In the genomic region with DNA sequence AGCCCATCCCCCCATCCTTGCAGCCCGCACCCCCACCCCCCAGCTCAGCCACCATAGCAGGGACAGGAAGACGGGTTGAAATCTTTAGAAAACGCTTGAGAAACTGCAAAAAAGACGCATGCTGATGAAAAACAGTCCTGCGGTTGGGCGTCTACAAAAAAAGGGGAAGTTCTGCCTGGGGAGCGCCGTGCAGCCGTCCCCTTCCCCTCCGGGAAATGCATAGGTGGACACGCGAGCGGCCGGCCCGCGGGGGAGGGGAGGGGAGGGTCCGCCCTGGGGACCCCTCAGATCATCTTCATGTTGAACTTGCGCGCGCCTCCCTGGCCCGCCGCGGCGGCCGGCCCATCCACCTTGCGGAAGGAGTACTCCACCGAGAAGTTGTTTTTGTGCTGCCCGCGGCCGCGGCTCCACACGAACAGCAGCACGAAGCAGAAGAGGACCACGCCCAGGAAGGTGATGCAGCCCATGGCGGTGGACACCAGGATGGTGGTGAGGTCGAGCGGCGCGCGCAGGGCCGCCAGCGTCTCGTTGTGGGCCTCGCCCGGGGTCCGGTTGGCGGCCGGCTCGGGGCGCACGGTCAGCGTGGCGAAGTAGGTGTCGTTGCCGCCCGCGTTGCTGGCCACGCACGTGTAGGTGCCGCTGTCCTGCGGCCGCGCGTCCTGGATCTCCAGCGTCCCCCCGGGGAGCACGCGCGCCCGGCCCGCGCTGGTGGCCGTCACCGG, we compare ENCODE assay signal across 1 cellular context.
TF ChIP-seq lines count a peak whose summit lies in the region.

No MANE protein-coding gene starts in this region.

TF ChIP-seq in GM12878, 131 proteins besides CTCF, POLR2A, EP300 and RAD21 (continues in another document):
- TF ChIP-seq, protein P1, sequence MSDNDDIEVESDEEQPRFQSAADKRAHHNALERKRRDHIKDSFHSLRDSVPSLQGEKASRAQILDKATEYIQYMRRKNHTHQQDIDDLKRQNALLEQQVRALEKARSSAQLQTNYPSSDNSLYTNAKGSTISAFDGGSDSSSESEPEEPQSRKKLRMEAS (IDR thresholded peaks at IDR 0.05; ENCODE audit: low read depth, low read length), result peak; percentile 11
- TF ChIP-seq KDM1A (IDR thresholded peaks at IDR 0.05; ENCODE audit: borderline replicate concordance), result no peak
- no peak; the same call in 1 of the 2 replicates for TF ChIP-seq BCL11A (IDR thresholded peaks at IDR 0.05; ENCODE audit: low read depth, low read length)
- TF ChIP-seq DPF2 (IDR thresholded peaks at IDR 0.05), result peak; percentile 72
- TF ChIP-seq, protein P2, sequence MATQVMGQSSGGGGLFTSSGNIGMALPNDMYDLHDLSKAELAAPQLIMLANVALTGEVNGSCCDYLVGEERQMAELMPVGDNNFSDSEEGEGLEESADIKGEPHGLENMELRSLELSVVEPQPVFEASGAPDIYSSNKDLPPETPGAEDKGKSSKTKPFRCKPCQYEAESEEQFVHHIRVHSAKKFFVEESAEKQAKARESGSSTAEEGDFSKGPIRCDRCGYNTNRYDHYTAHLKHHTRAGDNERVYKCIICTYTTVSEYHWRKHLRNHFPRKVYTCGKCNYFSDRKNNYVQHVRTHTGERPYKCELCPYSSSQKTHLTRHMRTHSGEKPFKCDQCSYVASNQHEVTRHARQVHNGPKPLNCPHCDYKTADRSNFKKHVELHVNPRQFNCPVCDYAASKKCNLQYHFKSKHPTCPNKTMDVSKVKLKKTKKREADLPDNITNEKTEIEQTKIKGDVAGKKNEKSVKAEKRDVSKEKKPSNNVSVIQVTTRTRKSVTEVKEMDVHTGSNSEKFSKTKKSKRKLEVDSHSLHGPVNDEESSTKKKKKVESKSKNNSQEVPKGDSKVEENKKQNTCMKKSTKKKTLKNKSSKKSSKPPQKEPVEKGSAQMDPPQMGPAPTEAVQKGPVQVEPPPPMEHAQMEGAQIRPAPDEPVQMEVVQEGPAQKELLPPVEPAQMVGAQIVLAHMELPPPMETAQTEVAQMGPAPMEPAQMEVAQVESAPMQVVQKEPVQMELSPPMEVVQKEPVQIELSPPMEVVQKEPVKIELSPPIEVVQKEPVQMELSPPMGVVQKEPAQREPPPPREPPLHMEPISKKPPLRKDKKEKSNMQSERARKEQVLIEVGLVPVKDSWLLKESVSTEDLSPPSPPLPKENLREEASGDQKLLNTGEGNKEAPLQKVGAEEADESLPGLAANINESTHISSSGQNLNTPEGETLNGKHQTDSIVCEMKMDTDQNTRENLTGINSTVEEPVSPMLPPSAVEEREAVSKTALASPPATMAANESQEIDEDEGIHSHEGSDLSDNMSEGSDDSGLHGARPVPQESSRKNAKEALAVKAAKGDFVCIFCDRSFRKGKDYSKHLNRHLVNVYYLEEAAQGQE (IDR thresholded peaks at IDR 0.05; ENCODE audit: low read depth, low read length), result no peak
- no peak for TF ChIP-seq ZNF217 (IDR thresholded peaks at IDR 0.05)
- no peak for TF ChIP-seq MTA3 (IDR thresholded peaks at IDR 0.05; ENCODE audit: borderline replicate concordance, low read length)
- no peak for TF ChIP-seq ZNF274 (IDR thresholded peaks at IDR 0.05; ENCODE audit: insufficient read depth, insufficient read length)
- TF ChIP-seq ZNF207 (IDR thresholded peaks at IDR 0.05; ENCODE audit: borderline replicate concordance), result peak; percentile 11; the same call in 1 of the 2 replicates
- peak; percentile 59; the same call in 1 of the 2 replicates for TF ChIP-seq JUNB (IDR thresholded peaks at IDR 0.05)
- peak; percentile 11; the same call in 1 of the 2 replicates for TF ChIP-seq ZNF384 (IDR thresholded peaks at IDR 0.05; ENCODE audit: borderline replicate concordance, low read depth, low read length)
- no peak for TF ChIP-seq WRNIP1 (IDR thresholded peaks at IDR 0.05; ENCODE audit: borderline replicate concordance, low read depth, low read length)
- TF ChIP-seq, protein P3, sequence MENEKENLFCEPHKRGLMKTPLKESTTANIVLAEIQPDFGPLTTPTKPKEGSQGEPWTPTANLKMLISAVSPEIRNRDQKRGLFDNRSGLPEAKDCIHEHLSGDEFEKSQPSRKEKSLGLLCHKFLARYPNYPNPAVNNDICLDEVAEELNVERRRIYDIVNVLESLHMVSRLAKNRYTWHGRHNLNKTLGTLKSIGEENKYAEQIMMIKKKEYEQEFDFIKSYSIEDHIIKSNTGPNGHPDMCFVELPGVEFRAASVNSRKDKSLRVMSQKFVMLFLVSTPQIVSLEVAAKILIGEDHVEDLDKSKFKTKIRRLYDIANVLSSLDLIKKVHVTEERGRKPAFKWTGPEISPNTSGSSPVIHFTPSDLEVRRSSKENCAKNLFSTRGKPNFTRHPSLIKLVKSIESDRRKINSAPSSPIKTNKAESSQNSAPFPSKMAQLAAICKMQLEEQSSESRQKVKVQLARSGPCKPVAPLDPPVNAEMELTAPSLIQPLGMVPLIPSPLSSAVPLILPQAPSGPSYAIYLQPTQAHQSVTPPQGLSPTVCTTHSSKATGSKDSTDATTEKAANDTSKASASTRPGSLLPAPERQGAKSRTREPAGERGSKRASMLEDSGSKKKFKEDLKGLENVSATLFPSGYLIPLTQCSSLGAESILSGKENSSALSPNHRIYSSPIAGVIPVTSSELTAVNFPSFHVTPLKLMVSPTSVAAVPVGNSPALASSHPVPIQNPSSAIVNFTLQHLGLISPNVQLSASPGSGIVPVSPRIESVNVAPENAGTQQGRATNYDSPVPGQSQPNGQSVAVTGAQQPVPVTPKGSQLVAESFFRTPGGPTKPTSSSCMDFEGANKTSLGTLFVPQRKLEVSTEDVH (IDR thresholded peaks at IDR 0.05; ENCODE audit: low read depth, partially characterized antibody), result no peak
- TF ChIP-seq MXI1 (IDR thresholded peaks at IDR 0.05; ENCODE audit: low read depth, low read length), result peak; percentile 18; the same call in 1 of the 2 replicates
- no peak for TF ChIP-seq IRF4 (IDR thresholded peaks at IDR 0.05; ENCODE audit: low read depth, low read length)
- no peak; the same call in 1 of the 2 replicates for TF ChIP-seq CHD2 (IDR thresholded peaks at IDR 0.05; ENCODE audit: borderline replicate concordance, low read depth, low read length)
- peak; percentile 64; the same call in 1 of the 2 replicates for TF ChIP-seq TBL1XR1 (IDR thresholded peaks at IDR 0.05; ENCODE audit: low read depth, low read length)
- 0 out of 2 replicates have a peak, but pooled peaks have one; percentile 10 for TF ChIP-seq MTA2 (IDR thresholded peaks at IDR 0.05; ENCODE audit: low read depth)
- TF ChIP-seq NRF1 (conservative IDR thresholded peaks at IDR 0.05; ENCODE audit: low read depth, low read length), result no peak
- no peak for TF ChIP-seq POLR2AphosphoS5 (IDR thresholded peaks at IDR 0.05; ENCODE audit: low read length)
- no peak for TF ChIP-seq MYB (IDR thresholded peaks at IDR 0.05; ENCODE audit: borderline replicate concordance, low read depth, low read length)
- TF ChIP-seq CREB1 (IDR thresholded peaks at IDR 0.05; ENCODE audit: low read depth), result peak; percentile 55; the same call in 1 of the 2 replicates
- peak; percentile 92 for TF ChIP-seq RUNX3 (IDR thresholded peaks at IDR 0.05; ENCODE audit: low read length)
- TF ChIP-seq, protein P4, sequence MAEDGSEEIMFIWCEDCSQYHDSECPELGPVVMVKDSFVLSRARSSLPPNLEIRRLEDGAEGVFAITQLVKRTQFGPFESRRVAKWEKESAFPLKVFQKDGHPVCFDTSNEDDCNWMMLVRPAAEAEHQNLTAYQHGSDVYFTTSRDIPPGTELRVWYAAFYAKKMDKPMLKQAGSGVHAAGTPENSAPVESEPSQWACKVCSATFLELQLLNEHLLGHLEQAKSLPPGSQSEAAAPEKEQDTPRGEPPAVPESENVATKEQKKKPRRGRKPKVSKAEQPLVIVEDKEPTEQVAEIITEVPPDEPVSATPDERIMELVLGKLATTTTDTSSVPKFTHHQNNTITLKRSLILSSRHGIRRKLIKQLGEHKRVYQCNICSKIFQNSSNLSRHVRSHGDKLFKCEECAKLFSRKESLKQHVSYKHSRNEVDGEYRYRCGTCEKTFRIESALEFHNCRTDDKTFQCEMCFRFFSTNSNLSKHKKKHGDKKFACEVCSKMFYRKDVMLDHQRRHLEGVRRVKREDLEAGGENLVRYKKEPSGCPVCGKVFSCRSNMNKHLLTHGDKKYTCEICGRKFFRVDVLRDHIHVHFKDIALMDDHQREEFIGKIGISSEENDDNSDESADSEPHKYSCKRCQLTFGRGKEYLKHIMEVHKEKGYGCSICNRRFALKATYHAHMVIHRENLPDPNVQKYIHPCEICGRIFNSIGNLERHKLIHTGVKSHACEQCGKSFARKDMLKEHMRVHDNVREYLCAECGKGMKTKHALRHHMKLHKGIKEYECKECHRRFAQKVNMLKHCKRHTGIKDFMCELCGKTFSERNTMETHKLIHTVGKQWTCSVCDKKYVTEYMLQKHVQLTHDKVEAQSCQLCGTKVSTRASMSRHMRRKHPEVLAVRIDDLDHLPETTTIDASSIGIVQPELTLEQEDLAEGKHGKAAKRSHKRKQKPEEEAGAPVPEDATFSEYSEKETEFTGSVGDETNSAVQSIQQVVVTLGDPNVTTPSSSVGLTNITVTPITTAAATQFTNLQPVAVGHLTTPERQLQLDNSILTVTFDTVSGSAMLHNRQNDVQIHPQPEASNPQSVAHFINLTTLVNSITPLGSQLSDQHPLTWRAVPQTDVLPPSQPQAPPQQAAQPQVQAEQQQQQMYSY (CRISPR knock-in tag; IDR thresholded peaks at IDR 0.05), result no peak
- TF ChIP-seq, protein P5, sequence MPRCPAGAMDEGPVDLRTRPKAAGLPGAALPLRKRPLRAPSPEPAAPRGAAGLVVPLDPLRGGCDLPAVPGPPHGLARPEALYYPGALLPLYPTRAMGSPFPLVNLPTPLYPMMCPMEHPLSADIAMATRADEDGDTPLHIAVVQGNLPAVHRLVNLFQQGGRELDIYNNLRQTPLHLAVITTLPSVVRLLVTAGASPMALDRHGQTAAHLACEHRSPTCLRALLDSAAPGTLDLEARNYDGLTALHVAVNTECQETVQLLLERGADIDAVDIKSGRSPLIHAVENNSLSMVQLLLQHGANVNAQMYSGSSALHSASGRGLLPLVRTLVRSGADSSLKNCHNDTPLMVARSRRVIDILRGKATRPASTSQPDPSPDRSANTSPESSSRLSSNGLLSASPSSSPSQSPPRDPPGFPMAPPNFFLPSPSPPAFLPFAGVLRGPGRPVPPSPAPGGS (IDR thresholded peaks at IDR 0.05; ENCODE audit: borderline replicate concordance, insufficient read depth, low read depth, low read length, poor library complexity, severe bottlenecking), result peak; percentile 63
- 0 out of 2 replicates have a peak, but pooled peaks have one; percentile 27 for TF ChIP-seq NBN (IDR thresholded peaks at IDR 0.05)
- no peak for TF ChIP-seq HCFC1 (IDR thresholded peaks at IDR 0.05; ENCODE audit: low read length)
- TF ChIP-seq HDAC2 (IDR thresholded peaks at IDR 0.05), result 0 out of 2 replicates have a peak, but pooled peaks have one; percentile 37
- no peak for TF ChIP-seq YBX1 (IDR thresholded peaks at IDR 0.05)
- TF ChIP-seq KLF5 (IDR thresholded peaks at IDR 0.05; ENCODE audit: partially characterized antibody), result no peak
- peak in 1 of 2 experiments; percentile 52; a peak in 1 of 4 replicates for TF ChIP-seq ETV6 (conservative IDR thresholded peaks at IDR 0.05 in 1 of 2, IDR thresholded peaks at IDR 0.05 in 1 of 2; ENCODE audit: borderline replicate concordance in 1 of 2, low read depth in 1 of 2)
- no peak; a peak in 1 of 3 replicates for TF ChIP-seq EGR1 (IDR thresholded peaks at IDR 0.05; ENCODE audit: borderline replicate concordance in 1 of 2, low read depth in 2 of 2, low read length in 2 of 2)
- TF ChIP-seq, protein P6, sequence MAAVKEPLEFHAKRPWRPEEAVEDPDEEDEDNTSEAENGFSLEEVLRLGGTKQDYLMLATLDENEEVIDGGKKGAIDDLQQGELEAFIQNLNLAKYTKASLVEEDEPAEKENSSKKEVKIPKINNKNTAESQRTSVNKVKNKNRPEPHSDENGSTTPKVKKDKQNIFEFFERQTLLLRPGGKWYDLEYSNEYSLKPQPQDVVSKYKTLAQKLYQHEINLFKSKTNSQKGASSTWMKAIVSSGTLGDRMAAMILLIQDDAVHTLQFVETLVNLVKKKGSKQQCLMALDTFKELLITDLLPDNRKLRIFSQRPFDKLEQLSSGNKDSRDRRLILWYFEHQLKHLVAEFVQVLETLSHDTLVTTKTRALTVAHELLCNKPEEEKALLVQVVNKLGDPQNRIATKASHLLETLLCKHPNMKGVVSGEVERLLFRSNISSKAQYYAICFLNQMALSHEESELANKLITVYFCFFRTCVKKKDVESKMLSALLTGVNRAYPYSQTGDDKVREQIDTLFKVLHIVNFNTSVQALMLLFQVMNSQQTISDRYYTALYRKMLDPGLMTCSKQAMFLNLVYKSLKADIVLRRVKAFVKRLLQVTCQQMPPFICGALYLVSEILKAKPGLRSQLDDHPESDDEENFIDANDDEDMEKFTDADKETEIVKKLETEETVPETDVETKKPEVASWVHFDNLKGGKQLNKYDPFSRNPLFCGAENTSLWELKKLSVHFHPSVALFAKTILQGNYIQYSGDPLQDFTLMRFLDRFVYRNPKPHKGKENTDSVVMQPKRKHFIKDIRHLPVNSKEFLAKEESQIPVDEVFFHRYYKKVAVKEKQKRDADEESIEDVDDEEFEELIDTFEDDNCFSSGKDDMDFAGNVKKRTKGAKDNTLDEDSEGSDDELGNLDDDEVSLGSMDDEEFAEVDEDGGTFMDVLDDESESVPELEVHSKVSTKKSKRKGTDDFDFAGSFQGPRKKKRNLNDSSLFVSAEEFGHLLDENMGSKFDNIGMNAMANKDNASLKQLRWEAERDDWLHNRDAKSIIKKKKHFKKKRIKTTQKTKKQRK (IDR thresholded peaks at IDR 0.05; ENCODE audit: low read depth, low read length), result no peak
- TF ChIP-seq CEBPB (IDR thresholded peaks at IDR 0.05; ENCODE audit: borderline replicate concordance in 1 of 2, low read depth in 2 of 2, low read length in 2 of 2), result no peak
- TF ChIP-seq MEF2A (IDR thresholded peaks at IDR 0.05; ENCODE audit: insufficient read depth, low read depth, low read length), result no peak
- no peak for TF ChIP-seq ESRRA (IDR thresholded peaks at IDR 0.05; ENCODE audit: low read length)
- TF ChIP-seq, protein P7, sequence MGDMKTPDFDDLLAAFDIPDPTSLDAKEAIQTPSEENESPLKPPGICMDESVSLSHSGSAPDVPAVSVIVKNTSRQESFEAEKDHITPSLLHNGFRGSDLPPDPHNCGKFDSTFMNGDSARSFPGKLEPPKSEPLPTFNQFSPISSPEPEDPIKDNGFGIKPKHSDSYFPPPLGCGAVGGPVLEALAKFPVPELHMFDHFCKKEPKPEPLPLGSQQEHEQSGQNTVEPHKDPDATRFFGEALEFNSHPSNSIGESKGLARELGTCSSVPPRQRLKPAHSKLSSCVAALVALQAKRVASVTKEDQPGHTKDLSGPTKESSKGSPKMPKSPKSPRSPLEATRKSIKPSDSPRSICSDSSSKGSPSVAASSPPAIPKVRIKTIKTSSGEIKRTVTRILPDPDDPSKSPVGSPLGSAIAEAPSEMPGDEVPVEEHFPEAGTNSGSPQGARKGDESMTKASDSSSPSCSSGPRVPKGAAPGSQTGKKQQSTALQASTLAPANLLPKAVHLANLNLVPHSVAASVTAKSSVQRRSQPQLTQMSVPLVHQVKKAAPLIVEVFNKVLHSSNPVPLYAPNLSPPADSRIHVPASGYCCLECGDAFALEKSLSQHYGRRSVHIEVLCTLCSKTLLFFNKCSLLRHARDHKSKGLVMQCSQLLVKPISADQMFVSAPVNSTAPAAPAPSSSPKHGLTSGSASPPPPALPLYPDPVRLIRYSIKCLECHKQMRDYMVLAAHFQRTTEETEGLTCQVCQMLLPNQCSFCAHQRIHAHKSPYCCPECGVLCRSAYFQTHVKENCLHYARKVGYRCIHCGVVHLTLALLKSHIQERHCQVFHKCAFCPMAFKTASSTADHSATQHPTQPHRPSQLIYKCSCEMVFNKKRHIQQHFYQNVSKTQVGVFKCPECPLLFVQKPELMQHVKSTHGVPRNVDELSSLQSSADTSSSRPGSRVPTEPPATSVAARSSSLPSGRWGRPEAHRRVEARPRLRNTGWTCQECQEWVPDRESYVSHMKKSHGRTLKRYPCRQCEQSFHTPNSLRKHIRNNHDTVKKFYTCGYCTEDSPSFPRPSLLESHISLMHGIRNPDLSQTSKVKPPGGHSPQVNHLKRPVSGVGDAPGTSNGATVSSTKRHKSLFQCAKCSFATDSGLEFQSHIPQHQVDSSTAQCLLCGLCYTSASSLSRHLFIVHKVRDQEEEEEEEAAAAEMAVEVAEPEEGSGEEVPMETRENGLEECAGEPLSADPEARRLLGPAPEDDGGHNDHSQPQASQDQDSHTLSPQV (IDR thresholded peaks at IDR 0.05), result 0 out of 2 replicates have a peak, but pooled peaks have one; percentile 12
